12 cellular contexts compared by ENCODE assay signal in the genomic region with DNA sequence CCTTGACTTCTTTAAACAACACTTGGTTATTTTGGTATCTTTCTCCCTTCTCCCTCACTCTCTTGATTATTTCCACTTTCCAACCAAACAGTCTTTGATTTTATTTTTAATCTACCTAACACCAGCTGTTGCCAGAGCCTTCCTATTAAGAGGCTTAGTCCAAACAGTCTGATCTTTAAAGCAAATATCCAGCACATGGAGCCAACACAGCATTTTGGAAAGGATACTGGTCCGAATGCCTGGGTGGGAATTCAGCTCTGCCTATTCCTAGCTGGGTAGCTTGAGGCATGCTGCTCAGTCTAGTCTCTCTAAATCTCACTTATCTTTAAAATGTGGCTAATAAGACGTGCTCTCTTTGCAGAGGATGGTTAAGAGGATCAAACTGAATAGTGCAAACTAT.
"Had no signal": no experiment of that assay in that cellular context is flagged by ENCODE, and none has a peak within 500 bp of the region (broad histone marks: within the 10 kb centered on the region; RNA-seq: fewer than 3 reads in every experiment).

No MANE protein-coding gene starts in this region.

- H3K27me3 Mint-ChIP-seq: activated CD8-positive, alpha-beta T cell treated with anti-CD3 and anti-CD28 coated beads for 36 hours had no signal

- H3K27ac Mint-ChIP-seq: activated CD8-positive, alpha-beta T cell treated with anti-CD3 and anti-CD28 coated beads for 36 hours; activated T-cell treated with anti-CD3 and anti-CD28 coated beads, Interleukin-2, amount 50 U/mL, for 72 hours; T-helper 2 cell treated with Interferon-gamma antibody and Interleukin-4, amounts not matched to agents 5 μg/mL and 100 μg/mL, for 36 hours had no signal

- H3K4me1 ChIP-seq: colonic mucosa, testis had no signal

- H3K27me3 ChIP-seq: colonic mucosa, testis had no signal

- H3K9me3 ChIP-seq: colonic mucosa, testis had no signal

- H3K9me3 Mint-ChIP-seq: activated CD8-positive, alpha-beta T cell treated with anti-CD3 and anti-CD28 coated beads for 36 hours; activated T-cell treated with anti-CD3 and anti-CD28 coated beads, Interleukin-2, amount 50 U/mL, for 72 hours; T-helper 2 cell treated with Interferon-gamma antibody and Interleukin-4, amounts not matched to agents 5 μg/mL and 100 μg/mL, for 36 hours had no signal

- H3K4me3 ChIP-seq: colonic mucosa, testis had no signal

- H3K36me3 ChIP-seq: colonic mucosa had no signal

- H3K9ac ChIP-seq: parathyroid adenoma had no signal

- H3K4me3 Mint-ChIP-seq: activated CD8-positive, alpha-beta T cell treated with anti-CD3 and anti-CD28 coated beads for 36 hours; activated T-cell treated with anti-CD3 and anti-CD28 coated beads, Interleukin-2, amount 50 U/mL, for 72 hours; T-helper 2 cell treated with Interferon-gamma antibody and Interleukin-4, amounts not matched to agents 5 μg/mL and 100 μg/mL, for 36 hours had no signal

- H3K27ac ChIP-seq: colonic mucosa, epithelial cell of prostate, parathyroid adenoma, testis had no signal

- ATAC-seq: activated CD8-positive, alpha-beta T cell treated with anti-CD3 and anti-CD28 coated beads for 36 hours; activated T-cell treated with anti-CD3 and anti-CD28 coated beads, Interleukin-2, amount 50 U/mL, for 72 hours; stimulated activated naive CD8-positive, alpha-beta T cell treated with anti-CD3 and anti-CD28 coated beads, Interleukin-15, Interleukin-2, amounts not matched to agents 100 U/mL and 50 U/mL, for 24 hours had no signal

- DNase-seq: activated CD8-positive, alpha-beta memory T cell treated with anti-CD3 and anti-CD28 coated beads, Interleukin-2, amount 50 U/mL, for 4 hours; activated CD8-positive, alpha-beta T cell treated with anti-CD3 and anti-CD28 coated beads for 36 hours; activated T-cell treated with anti-CD3 and anti-CD28 coated beads, Interleukin-2, amount 50 U/mL, for 72 hours; colonic mucosa; effector CD8-positive, alpha-beta T cell; stimulated activated CD4-positive, alpha-beta T cell treated with anti-CD3 and anti-CD28 coated beads, Interleukin-4, amount 100 ng/mL, for 1 hour; stimulated activated CD8-positive, alpha-beta memory T cell treated with anti-CD3 and anti-CD28 coated beads, Interleukin-4, amount 100 ng/mL, for 48 hours; stimulated activated naive CD8-positive, alpha-beta T cell treated with anti-CD3 and anti-CD28 coated beads, Interleukin-15, Interleukin-2, amounts not matched to agents 100 U/mL and 50 U/mL, for 24 hours; testis had no signal
